ENCODE assay signal across 19 cellular contexts in the genomic region with DNA sequence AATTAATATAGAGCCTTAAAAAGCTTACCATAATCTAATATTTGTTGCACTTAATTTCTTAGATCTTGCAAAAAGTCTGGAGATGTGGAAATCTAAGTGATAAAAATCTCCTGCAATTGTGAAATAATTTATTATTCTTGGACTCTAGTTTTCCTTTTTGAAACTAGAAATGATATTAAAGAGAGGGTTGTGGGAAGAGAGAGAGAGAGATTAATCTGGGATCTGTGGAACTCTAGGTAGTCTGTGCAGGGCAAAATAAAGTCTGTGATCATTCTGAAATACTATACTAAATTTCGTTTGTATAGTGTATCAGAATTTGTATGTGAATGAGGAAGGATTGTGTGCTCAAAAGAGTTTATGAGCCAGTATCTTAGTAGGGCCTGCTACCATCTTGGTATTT.
"Had no signal": no experiment of that assay in that cellular context is flagged by ENCODE, and none has a peak within 500 bp of the region (broad histone marks: within the 10 kb centered on the region; RNA-seq: fewer than 3 reads in every experiment).

No MANE protein-coding gene starts in this region.

- H3K27ac ChIP-seq: coronary artery, dorsolateral prefrontal cortex, esophagus muscularis mucosa, foreskin keratinocyte, gastroesophageal sphincter, heart right ventricle, left ventricle myocardium inferior, lower lobe of right lung had no signal

- ATAC-seq: foreskin keratinocyte, gastroesophageal sphincter, heart right ventricle, left colon, left lobe of liver, lower lobe of right lung, mucosa of descending colon had no signal

- DNase-seq: dermis blood vessel endothelial cell; dorsolateral prefrontal cortex; effector CD4-positive, alpha-beta T cell; effector memory CD4-positive, alpha-beta T cell; foreskin keratinocyte; glutamatergic neuron; head of caudate nucleus; heart right ventricle; hippocampal formation; left colon; left ventricle myocardium inferior; lower lobe of right lung; mesenchymal stem cell; mucosa of descending colon; naive B cell had no signal

- H3K27me3 ChIP-seq: esophagus muscularis mucosa, foreskin keratinocyte, gastroesophageal sphincter, heart right ventricle had no signal

- H3K4me1 ChIP-seq: esophagus muscularis mucosa, foreskin keratinocyte, gastroesophageal sphincter, heart right ventricle, left ventricle myocardium inferior, lower lobe of right lung had no signal

- H3K4me3 ChIP-seq: coronary artery, dorsolateral prefrontal cortex, esophagus muscularis mucosa, gastroesophageal sphincter, heart right ventricle, left ventricle myocardium inferior, lower lobe of right lung, mucosa of descending colon had no signal

- H3K9me3 ChIP-seq: esophagus muscularis mucosa, gastroesophageal sphincter, left ventricle myocardium inferior, lower lobe of right lung, mucosa of descending colon had no signal
